8 cellular contexts compared by ENCODE assay signal in the genomic region with DNA sequence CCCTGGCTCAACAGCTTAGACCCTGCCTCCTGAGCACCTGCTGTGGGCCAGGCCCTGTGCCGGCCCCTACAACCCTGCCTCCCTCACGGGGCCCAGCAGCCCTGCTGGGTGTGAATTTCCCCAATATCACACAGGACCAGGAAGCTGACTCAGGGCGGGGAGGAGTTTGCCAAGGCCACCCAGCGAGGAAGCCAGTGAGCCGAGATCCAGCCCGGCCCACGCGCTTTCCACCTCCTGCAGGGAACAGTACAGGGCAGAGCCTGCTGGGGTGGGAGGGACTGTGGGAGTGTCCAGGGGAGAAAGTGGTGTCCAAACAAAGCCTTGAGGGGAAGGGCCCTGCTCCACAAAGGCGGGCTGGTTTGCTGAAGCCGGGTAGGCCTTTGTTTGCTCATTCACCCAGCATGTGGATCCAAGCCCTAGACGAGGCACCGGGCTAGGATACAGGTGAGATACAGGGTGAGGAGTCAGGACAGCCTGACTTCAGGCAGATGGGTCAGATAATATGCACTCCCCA. TPM values are rescaled to one million over a fixed set of nuclear protein-coding genes. Genes with fewer than 3 reads are reported as not detected.
DNase-seq lines count a peak whose midpoint lies in the region; ATAC-seq, FAIRE-seq and TF ChIP-seq lines count a peak whose summit lies in the region.

No MANE protein-coding gene starts in this region.

- ATAC-seq in HepG2, result peak; percentile 65
- ATAC-seq in effector memory CD8-positive, alpha-beta T cell (replicated peaks), result no peak
- no peak for ATAC-seq in HG02981 (IDR thresholded peaks at IDR 0.05; ENCODE audit: unreplicated experiment)

- no peak overlapping the region for H3K4me3 Mint-ChIP-seq in effector memory CD8-positive, alpha-beta T cell
- H3K4me3 Mint-ChIP-seq in activated CD4-positive, alpha-beta memory T cell treated with anti-CD3 and anti-CD28 coated beads, Interleukin-2, amount 10 ng/mL, durations not matched to agents 7 days and 5 days, result no peak overlapping the region

- CTCF ChIA-PET in HepG2 (lab: Yijun Ruan, JAX; ENCODE audit: low intra/inter-chr PET ratio, low total read pairs), result no interaction called here
- CTCF ChIA-PET in activated CD4-positive, alpha-beta memory T cell treated with anti-CD3 and anti-CD28 coated beads, Interleukin-2, amount 10 ng/mL, durations not matched to agents 7 days and 5 days (lab: Charles Lee), result no interaction called here

- H3K4me2 ChIP-seq in HepG2 (ENCODE audit: low read depth, low read length), result peak overlapping the region; percentile 50

- POLR2A ChIA-PET in HepG2 (lab: Yijun Ruan, JAX), result interaction anchor here (1.0 to 3.6 kb wide), 7 partner anchors 9 to 140 kb away, joined by 3 to 21 read pairs (median 9); a partner anchor contains a TSS
- POLR2A ChIA-PET in activated CD4-positive, alpha-beta memory T cell treated with anti-CD3 and anti-CD28 coated beads, Interleukin-2, amount 10 ng/mL, durations not matched to agents 7 days and 5 days (lab: Charles Lee), result no interaction called here

- H3K9me3 ChIP-seq in HepG2 (ENCODE audit: low read length), result no peaks in the 10 kb centered on the region

- peaks cover 5 to 13% of the 10 kb centered on the region in 2 experiments; a peak in 4 of 5 replicates for H3K27me3 ChIP-seq in HepG2 (ENCODE audit: control insufficient read depth in 1 of 2, insufficient read depth in 2 of 2, low read length in 2 of 2)

- TF ChIP-seq EP300 in HepG2 (IDR thresholded peaks at IDR 0.05; ENCODE audit: low read depth in 2 of 2, low read length in 2 of 2) (no peak), HepG2 (CRISPR knock-in tag; IDR thresholded peaks at IDR 0.05; ENCODE audit: borderline replicate concordance) (0 out of 2 replicates have a peak, but pooled peaks have one; percentile 30)

- in situ Hi-C loops in HepG2 (cut with HindIII; ENCODE audit: extremely low pct_ligation_motif_present, low pct_unique_long_range_greater_than_20kb), result no loop called here

- H4K20me1 ChIP-seq in HepG2 (ENCODE audit: insufficient read depth, low read length), result no peaks in the 10 kb centered on the region

- intact Hi-C loops in HepG2 (cut with micrococcal nuclease; ENCODE audit: unreplicated experiment), result loop anchor here (5.0 kb wide), 1 partner anchor 120 kb away; no protein-coding TSS in a partner anchor

- H3K36me3 ChIP-seq in HepG2 (replicated peaks in 1 of 2; ENCODE audit: control insufficient read depth in 1 of 2, insufficient read depth in 2 of 2, low read length in 2 of 2), result no peaks in the 10 kb centered on the region

- no peak for TF ChIP-seq RAD21 in HepG2 (CRISPR knock-in tag; IDR thresholded peaks at IDR 0.05)

- peaks cover 0 to under 1% of the 10 kb centered on the region in 2 donors for H3K4me1 Mint-ChIP-seq in effector memory CD8-positive, alpha-beta T cell (ENCODE audit: low read depth in 2 of 2)
- H3K4me1 Mint-ChIP-seq in activated CD4-positive, alpha-beta memory T cell treated with anti-CD3 and anti-CD28 coated beads, Interleukin-2, amount 10 ng/mL, durations not matched to agents 7 days and 5 days, result no peaks in the 10 kb centered on the region

- H3K27ac Mint-ChIP-seq in effector memory CD8-positive, alpha-beta T cell, result no peak overlapping the region
- no peak overlapping the region for H3K27ac Mint-ChIP-seq in activated CD4-positive, alpha-beta memory T cell treated with anti-CD3 and anti-CD28 coated beads, Interleukin-2, amount 10 ng/mL, durations not matched to agents 7 days and 5 days

- H3K27me3 Mint-ChIP-seq in effector memory CD8-positive, alpha-beta T cell, result peaks cover 5 to 45% of the 10 kb centered on the region in 2 donors
- peaks cover 6% of the 10 kb centered on the region for H3K27me3 Mint-ChIP-seq in activated CD4-positive, alpha-beta memory T cell treated with anti-CD3 and anti-CD28 coated beads, Interleukin-2, amount 10 ng/mL, durations not matched to agents 7 days and 5 days

- TF ChIP-seq POLR2A in HepG2 (IDR thresholded peaks at IDR 0.05; ENCODE audit: insufficient read depth in 1 of 2, low read depth in 2 of 2, low read length in 2 of 2), result no peak

- no peaks in the 10 kb centered on the region for H3K36me3 Mint-ChIP-seq in effector memory CD8-positive, alpha-beta T cell (ENCODE audit: insufficient read depth)
- H3K36me3 Mint-ChIP-seq in activated CD4-positive, alpha-beta memory T cell treated with anti-CD3 and anti-CD28 coated beads, Interleukin-2, amount 10 ng/mL, durations not matched to agents 7 days and 5 days (ENCODE audit: low read depth), result no peaks in the 10 kb centered on the region

- TF ChIP-seq CTCF in coronary artery (IDR thresholded peaks at IDR 0.05) (no peak), HepG2 (CRISPR knock-in tag; IDR thresholded peaks at IDR 0.05) (no peak)

- DNase-seq in NCI-H510A (lab: John Stamatoyannopoulos, UW), result peak; percentile 58
- DNase-seq in coronary artery (ENCODE audit: low spot score), result peak; percentile 90
- peak; percentile 81 for DNase-seq in HepG2 (ENCODE audit: low spot score)
- peak; percentile 26 for DNase-seq in superior temporal gyrus (ENCODE audit: extremely low spot score)
- no peak for DNase-seq in effector memory CD8-positive, alpha-beta T cell
- no peak for DNase-seq in activated CD4-positive, alpha-beta memory T cell treated with anti-CD3 and anti-CD28 coated beads, Interleukin-2, amount 10 ng/mL, durations not matched to agents 7 days and 5 days

- FAIRE-seq in G401.6 (lab: Jason Lieb, UNC) (peak; percentile 97), HepG2 (lab: Jason Lieb, UNC) (peak; percentile 69)

- peak overlapping the region; percentile 12; the same call in 1 of the 2 replicates for H3K9ac ChIP-seq in HepG2 (ENCODE audit: insufficient read depth, low read depth, low read length)

- H3K9me3 Mint-ChIP-seq in effector memory CD8-positive, alpha-beta T cell, result no peaks in the 10 kb centered on the region
- H3K9me3 Mint-ChIP-seq in activated CD4-positive, alpha-beta memory T cell treated with anti-CD3 and anti-CD28 coated beads, Interleukin-2, amount 10 ng/mL, durations not matched to agents 7 days and 5 days, result no peaks in the 10 kb centered on the region

- BruUV-seq in HepG2 (replicated peaks; lab: Mats Ljungman, UMichigan), result no TSS peak

- WGBS in HepG2 (ENCODE audit: low lambda C conversion rate), result 0% methylated on average over 10 of the region's 12 CpGs

- no peaks in the 10 kb centered on the region for H3K79me2 ChIP-seq in HepG2 (ENCODE audit: insufficient read depth, low read length)

- H3K4me1 ChIP-seq in HepG2 (ENCODE audit: insufficient read depth, low read length), result peaks cover 89% of the 10 kb centered on the region

- H3K4me3 ChIP-seq in coronary artery (no peak overlapping the region), HepG2 (replicated peaks in 1 of 3; ENCODE audit: insufficient read depth in 1 of 3, low read depth in 2 of 3, low read length in 3 of 3) (peak overlapping the region in 1 of 3 experiments; percentile 35; a peak in 1 of 6 replicates)

- H2AFZ ChIP-seq in HepG2 (ENCODE audit: low read length), result no peak overlapping the region

- H3K27ac ChIP-seq in coronary artery (peak overlapping the region; percentile 46 to 85), HepG2 (ENCODE audit: extremely low read length, insufficient read depth, low read length) (no peak overlapping the region)

RNA-seq across cellular contexts. Expression of a gene that starts 26.8 kb away (rescaled TPM):
- 1,051 and 1,499 TPM in 2 replicates for total RNA-seq in HepG2 (2016; rRNA removed; fragmentation: Illumina TruSeq; extraction: Trizol)
- 1,087 and 1,361 TPM in 2 replicates for total RNA-seq in HepG2 (2016; cell fraction: cytosol; rRNA removed; fragmentation: Illumina TruSeq; extraction: Trizol; ENCODE audit: low read depth)
- total RNA-seq in HepG2 (2016; cell fraction: insoluble cytoplasmic fraction; rRNA removed; fragmentation: Illumina TruSeq; extraction: Trizol), result 1,096 and 1,452 TPM in 2 replicates
- total RNA-seq in HepG2 (2016; cell fraction: membrane; rRNA removed; fragmentation: Illumina TruSeq; extraction: Trizol), result 2,264 and 2,553 TPM in 2 replicates
- 614 and 672 TPM in 2 replicates for total RNA-seq in HepG2 (2016; cell fraction: nucleus; rRNA removed; fragmentation: Illumina TruSeq; extraction: Trizol)
- 3,218 and 3,279 TPM in 2 replicates for polyA plus RNA-seq in HepG2 (2011; rRNA removed)
- polyA plus RNA-seq in HepG2 (2011; cell fraction: cytosol; rRNA removed), result 5,445 and 6,556 TPM in 2 replicates
- polyA plus RNA-seq in HepG2 (2011; cell fraction: nucleus; rRNA removed), result 1,725 and 2,021 TPM in 2 replicates
- 2,306 and 3,237 TPM in 2 replicates for polyA plus RNA-seq in HepG2 (2012)
- polyA plus RNA-seq in HepG2 (2016; cell fraction: cytosol; fragmentation: Illumina TruSeq; extraction: Trizol; ENCODE audit: low read depth), result 2,660 and 3,068 TPM in 2 replicates
- polyA plus RNA-seq in HepG2 (2016; cell fraction: insoluble cytoplasmic fraction; fragmentation: Illumina TruSeq; extraction: Trizol; ENCODE audit: low read depth), result 2,953 and 3,012 TPM in 2 replicates
- polyA plus RNA-seq in HepG2 (2016; cell fraction: membrane; fragmentation: Illumina TruSeq; extraction: Trizol; ENCODE audit: low read depth), result 4,441 and 4,891 TPM in 2 replicates
- 1,802 and 1,847 TPM in 2 replicates for polyA plus RNA-seq in HepG2 (2016; cell fraction: nucleus; fragmentation: Illumina TruSeq; extraction: Trizol; ENCODE audit: insufficient read depth, low read depth)
- polyA minus RNA-seq in HepG2 (2011; rRNA and poly(A)+ RNA removed; ENCODE audit: low replicate concordance), result 2,170 and 2,278 TPM in 2 replicates
- polyA minus RNA-seq in HepG2 (2011; cell fraction: cytosol; rRNA and poly(A)+ RNA removed), result 946 and 956 TPM in 2 replicates
- polyA minus RNA-seq in HepG2 (2011; cell fraction: nucleus; rRNA and poly(A)+ RNA removed), result 510 and 805 TPM in 2 replicates
- 1,000 to 10,000 TPM; 1,526 to 1,529 TPM for total RNA-seq in activated CD4-positive, alpha-beta memory T cell treated with anti-CD3 and anti-CD28 coated beads, Interleukin-2, amount 10 ng/mL, durations not matched to agents 7 days and 5 days

RNA-seq across cellular contexts. Expression of a gene that starts 47.8 kb away (rescaled TPM):
- 0.65 and 1.4 TPM in 2 replicates for total RNA-seq in HepG2 (2016; rRNA removed; fragmentation: Illumina TruSeq; extraction: Trizol)
- total RNA-seq in HepG2 (2016; cell fraction: cytosol; rRNA removed; fragmentation: Illumina TruSeq; extraction: Trizol; ENCODE audit: low read depth), result 0.26 and 0.30 TPM in 2 replicates
- 1.0 and 1.1 TPM in 2 replicates for total RNA-seq in HepG2 (2016; cell fraction: insoluble cytoplasmic fraction; rRNA removed; fragmentation: Illumina TruSeq; extraction: Trizol)
- total RNA-seq in HepG2 (2016; cell fraction: membrane; rRNA removed; fragmentation: Illumina TruSeq; extraction: Trizol), result 0.76 and 1.4 TPM in 2 replicates
- 1.7 and 2.0 TPM in 2 replicates for total RNA-seq in HepG2 (2016; cell fraction: nucleus; rRNA removed; fragmentation: Illumina TruSeq; extraction: Trizol)
- 10.1 and 12.8 TPM in 2 replicates for polyA plus RNA-seq in HepG2 (2011; rRNA removed)
- polyA plus RNA-seq in HepG2 (2011; cell fraction: cytosol; rRNA removed), result 12.7 and 12.9 TPM in 2 replicates
- 37.3 and 38.1 TPM in 2 replicates for polyA plus RNA-seq in HepG2 (2011; cell fraction: nucleus; rRNA removed)
- polyA plus RNA-seq in HepG2 (2012), result 11.5 and 12.7 TPM in 2 replicates
- polyA plus RNA-seq in HepG2 (2016; cell fraction: cytosol; fragmentation: Illumina TruSeq; extraction: Trizol; ENCODE audit: low read depth), result 0.15 and 0.27 TPM in 2 replicates
- polyA plus RNA-seq in HepG2 (2016; cell fraction: insoluble cytoplasmic fraction; fragmentation: Illumina TruSeq; extraction: Trizol; ENCODE audit: low read depth), result 0.72 and 0.85 TPM in 2 replicates
- 0.63 and 0.68 TPM in 2 replicates for polyA plus RNA-seq in HepG2 (2016; cell fraction: membrane; fragmentation: Illumina TruSeq; extraction: Trizol; ENCODE audit: low read depth)
- polyA plus RNA-seq in HepG2 (2016; cell fraction: nucleus; fragmentation: Illumina TruSeq; extraction: Trizol; ENCODE audit: insufficient read depth, low read depth), result 3.3 and 3.9 TPM in 2 replicates
- 2.3 and 28.2 TPM in 2 replicates for polyA minus RNA-seq in HepG2 (2011; rRNA and poly(A)+ RNA removed; ENCODE audit: low replicate concordance)
- 13.6 and 16.1 TPM in 2 replicates for polyA minus RNA-seq in HepG2 (2011; cell fraction: cytosol; rRNA and poly(A)+ RNA removed)
- polyA minus RNA-seq in HepG2 (2011; cell fraction: nucleus; rRNA and poly(A)+ RNA removed), result 7.7 and 9.6 TPM in 2 replicates
- total RNA-seq in activated CD4-positive, alpha-beta memory T cell treated with anti-CD3 and anti-CD28 coated beads, Interleukin-2, amount 10 ng/mL, durations not matched to agents 7 days and 5 days, result 1 to 10 TPM; 6.4 to 6.5 TPM

RNA-seq across cellular contexts. Expression of a gene that starts 57.2 kb away (rescaled TPM):
- 0.27 TPM in 1 of 2 replicates, not detected in the other for total RNA-seq in HepG2 (2016; rRNA removed; fragmentation: Illumina TruSeq; extraction: Trizol)
- 0.71 TPM in 2 replicates for total RNA-seq in HepG2 (2016; cell fraction: cytosol; rRNA removed; fragmentation: Illumina TruSeq; extraction: Trizol; ENCODE audit: low read depth)
- 0.21 and 0.39 TPM in 2 replicates for total RNA-seq in HepG2 (2016; cell fraction: insoluble cytoplasmic fraction; rRNA removed; fragmentation: Illumina TruSeq; extraction: Trizol)
- total RNA-seq in HepG2 (2016; cell fraction: membrane; rRNA removed; fragmentation: Illumina TruSeq; extraction: Trizol), result 0.19 and 0.48 TPM in 2 replicates
- 0.25 TPM in 1 of 2 replicates, not detected in the other for total RNA-seq in HepG2 (2016; cell fraction: nucleus; rRNA removed; fragmentation: Illumina TruSeq; extraction: Trizol)
- 2.7 and 3.3 TPM in 2 replicates for polyA plus RNA-seq in HepG2 (2011; rRNA removed)
- polyA plus RNA-seq in HepG2 (2011; cell fraction: cytosol; rRNA removed), result 2.1 and 3.4 TPM in 2 replicates
- 4.6 and 7.5 TPM in 2 replicates for polyA plus RNA-seq in HepG2 (2011; cell fraction: nucleus; rRNA removed)
- 2.1 and 2.8 TPM in 2 replicates for polyA plus RNA-seq in HepG2 (2012)
- polyA plus RNA-seq in HepG2 (2016; cell fraction: cytosol; fragmentation: Illumina TruSeq; extraction: Trizol; ENCODE audit: low read depth), result 1.6 and 1.8 TPM in 2 replicates
- 0.53 and 1.0 TPM in 2 replicates for polyA plus RNA-seq in HepG2 (2016; cell fraction: insoluble cytoplasmic fraction; fragmentation: Illumina TruSeq; extraction: Trizol; ENCODE audit: low read depth)
- polyA plus RNA-seq in HepG2 (2016; cell fraction: membrane; fragmentation: Illumina TruSeq; extraction: Trizol; ENCODE audit: low read depth), result 0.81 and 1.6 TPM in 2 replicates
- 1.7 and 2.3 TPM in 2 replicates for polyA plus RNA-seq in HepG2 (2016; cell fraction: nucleus; fragmentation: Illumina TruSeq; extraction: Trizol; ENCODE audit: insufficient read depth, low read depth)
- 0.82 and 3.0 TPM in 2 replicates for polyA minus RNA-seq in HepG2 (2011; rRNA and poly(A)+ RNA removed; ENCODE audit: low replicate concordance)
- 1.2 TPM in 1 of 2 replicates, not detected in the other for polyA minus RNA-seq in HepG2 (2011; cell fraction: cytosol; rRNA and poly(A)+ RNA removed)
- polyA minus RNA-seq in HepG2 (2011; cell fraction: nucleus; rRNA and poly(A)+ RNA removed), result 0.77 and 1.6 TPM in 2 replicates
- total RNA-seq in activated CD4-positive, alpha-beta memory T cell treated with anti-CD3 and anti-CD28 coated beads, Interleukin-2, amount 10 ng/mL, durations not matched to agents 7 days and 5 days, result under 1 TPM in 1 of 2 experiments, not detected in 1; 0.15 TPM

Comparison
In these comparisons a context has a peak if more than half of its experiments do, and no peak if none do; other contexts are left out.
1. DNase-seq: peak in NCI-H510A (single experiment), coronary artery (single experiment), HepG2 (single experiment) and superior temporal gyrus (single experiment); none in effector memory CD8-positive, alpha-beta T cell (0 of 3) and activated CD4-positive, alpha-beta memory T cell treated with anti-CD3 and anti-CD28 coated beads, Interleukin-2, amount 10 ng/mL, durations not matched to agents 7 days and 5 days (single experiment).